ENCODE assay signal across 8 cellular contexts in genomic region chr7:133252858-133253521, GRCh38. TPM values are rescaled to one million over a fixed set of nuclear protein-coding genes. Genes with fewer than 3 reads are reported as not detected.
DNase-seq lines count a peak whose midpoint lies in the region; ATAC-seq and TF ChIP-seq lines count a peak whose summit lies in the region.

EXOC4 (plus strand) TSS chr7:133253078.

- no peaks in the 10 kb centered on the region for H3K9me3 ChIP-seq in liver (ENCODE audit: control insufficient read depth in 4 of 4, low read length in 3 of 4)

- H3K9ac ChIP-seq in liver (ENCODE audit: low read depth in 1 of 2, low read length in 2 of 2), result peak within 1 kb of the TSS; percentile 63 to 77

- H3K36me3 ChIP-seq in liver (ENCODE audit: control insufficient read depth in 4 of 4, insufficient read depth in 3 of 4, low read depth in 1 of 4, low read length in 3 of 4), result no peaks in the 10 kb centered on the region

- peak; percentile 35 to 36 for TF ChIP-seq RAD21 in liver (IDR thresholded peaks at IDR 0.05)

- H3K27me3 Mint-ChIP-seq in activated CD4-positive, alpha-beta memory T cell treated with anti-CD3 and anti-CD28 coated beads for 36 hours, result no peaks in the 10 kb centered on the region

- H3K9me3 Mint-ChIP-seq in activated CD4-positive, alpha-beta memory T cell treated with anti-CD3 and anti-CD28 coated beads for 36 hours, result no peaks in the 10 kb centered on the region

- peak within 1 kb of the TSS; percentile 53 to 100 (median 89) for H3K4me3 ChIP-seq in dorsolateral prefrontal cortex
- H3K4me3 ChIP-seq in liver (ENCODE audit: low read depth in 1 of 3, low read length in 3 of 3), result peak within 1 kb of the TSS; percentile 66 to 98 (median 90)

- peak within 1 kb of the TSS; percentile 89 for H3K4me3 Mint-ChIP-seq in activated CD4-positive, alpha-beta memory T cell treated with anti-CD3 and anti-CD28 coated beads for 36 hours

- peak within 1 kb of the TSS in 54 of 59 donors; percentile 39 to 96 (median 80) for H3K27ac ChIP-seq in dorsolateral prefrontal cortex
- peak within 1 kb of the TSS; percentile 65 to 82 for H3K27ac ChIP-seq in liver (ENCODE audit: low read depth in 1 of 2, low read length in 2 of 2)

- peaks cover 3 to 11% (median 7%) of the 10 kb centered on the region in 4 donors for H3K4me1 ChIP-seq in liver (ENCODE audit: control insufficient read depth in 4 of 4, insufficient read depth in 4 of 4, low read length in 3 of 4)

- intact Hi-C loops in activated CD4-positive, alpha-beta memory T cell treated with anti-CD3 and anti-CD28 coated beads for 36 hours (cut with micrococcal nuclease), result loop anchor here (1.0 to 10.0 kb wide), 4 partner anchors 171 to 1202 kb away; partner anchors contain the start of genes AKR1B1, CHCHD3 and LRGUK
- intact Hi-C loops in dorsolateral prefrontal cortex (cut with DNase I), result loop anchor here (5.0 kb wide), 1 partner anchor 171 kb away; the partner anchor contains the start of gene CHCHD3 (in 2 of the 2)

- ATAC-seq in GM19438 (IDR thresholded peaks at IDR 0.05; ENCODE audit: low read depth, unreplicated experiment), result peak; percentile 99
- ATAC-seq in HG03575 (IDR thresholded peaks at IDR 0.05; ENCODE audit: extremely low read depth, insufficient number of reproducible peaks, low FRiP score, unreplicated experiment), result peak; percentile 96

- POLR2A ChIA-PET in activated CD4-positive, alpha-beta memory T cell treated with anti-CD3 and anti-CD28 coated beads for 36 hours (lab: Charles Lee), result interaction anchor here (1.0 kb wide), 1 partner anchor 171 kb away, joined by 3 read pairs; the partner anchor contains the start of gene CHCHD3

- CTCF ChIA-PET in activated CD4-positive, alpha-beta memory T cell treated with anti-CD3 and anti-CD28 coated beads for 36 hours (lab: Charles Lee), result interaction anchor here (1.2 kb wide), 1 partner anchor 888 kb away, joined by 3 read pairs; no protein-coding TSS in a partner anchor

- DNase-seq in CD1c-positive myeloid dendritic cell (ENCODE audit: extremely low spot score) (peak; percentile 99), NCI-H82 treated with DMSO at 0.1 percent for 48 hours (lab: John Stamatoyannopoulos, UW; ENCODE audit: unreplicated experiment) (peak; percentile 93), dorsolateral prefrontal cortex (peak; percentile 75 to 97 (median 95))
- DNase-seq in activated CD4-positive, alpha-beta memory T cell treated with anti-CD3 and anti-CD28 coated beads for 36 hours, result peak; percentile 95
- peak; percentile 93 for DNase-seq in stimulated activated CD4-positive, alpha-beta T cell treated with anti-CD3 and anti-CD28 coated beads, Interleukin-4, amount 100 ng/mL, for 24 hours

- H3K36me3 Mint-ChIP-seq in activated CD4-positive, alpha-beta memory T cell treated with anti-CD3 and anti-CD28 coated beads for 36 hours, result peaks cover 8% of the 10 kb centered on the region

- peaks cover 30% of the 10 kb centered on the region for H3K4me1 Mint-ChIP-seq in activated CD4-positive, alpha-beta memory T cell treated with anti-CD3 and anti-CD28 coated beads for 36 hours (ENCODE audit: low read depth)

- WGBS in liver, result under 1% methylated on average over 25 of the region's 25 CpGs

- H3K27me3 ChIP-seq in dorsolateral prefrontal cortex (no peaks in the 10 kb centered on the region), liver (ENCODE audit: control insufficient read depth in 4 of 4, insufficient read depth in 4 of 4, low read length in 3 of 4) (no peaks in the 10 kb centered on the region)

- TF ChIP-seq CTCF in dorsolateral prefrontal cortex (IDR thresholded peaks at IDR 0.05 in 54 of 56, conservative IDR thresholded peaks at IDR 0.05 in 2 of 56; ENCODE audit: low read depth in 1 of 56, partially characterized antibody in 56 of 56), result peak in 30 of 56 donors; percentile 10 to 54 (median 26)
- TF ChIP-seq CTCF in liver (IDR thresholded peaks at IDR 0.05; ENCODE audit: low read depth, low read length, missing input control), result no peak

- H3K27ac Mint-ChIP-seq in activated CD4-positive, alpha-beta memory T cell treated with anti-CD3 and anti-CD28 coated beads for 36 hours, result peak within 1 kb of the TSS; percentile 85

TF ChIP-seq in liver, 16 proteins besides CTCF, POLR2A, EP300 and RAD21:
- TF ChIP-seq HNF4A (conservative IDR thresholded peaks at IDR 0.05) (peak; percentile 27 to 43), JUND (IDR thresholded peaks at IDR 0.05) (peak in 1 of 2 donors; percentile 41), RXRA (IDR thresholded peaks at IDR 0.05) (peak; percentile 41 to 42), REST (IDR thresholded peaks at IDR 0.05) (peak; percentile 26), GABPA (IDR thresholded peaks at IDR 0.05 in 1 of 2, conservative IDR thresholded peaks at IDR 0.05 in 1 of 2) (peak in 1 of 2 donors; percentile 83), MAX (IDR thresholded peaks at IDR 0.05) (peak; percentile 77), SP1 (IDR thresholded peaks at IDR 0.05) (peak; percentile 87), ATF3 (IDR thresholded peaks at IDR 0.05) (no peak), TAF1 (conservative IDR thresholded peaks at IDR 0.05) (peak; percentile 49), FOXA1 (IDR thresholded peaks at IDR 0.05) (no peak), HNF4G (IDR thresholded peaks at IDR 0.05) (no peak), YY1 (IDR thresholded peaks at IDR 0.05) (peak; percentile 99), ZBTB33 (IDR thresholded peaks at IDR 0.05) (peak; percentile 42), NR2F2 (IDR thresholded peaks at IDR 0.05) (peak; percentile 86), EGR1 (IDR thresholded peaks at IDR 0.05; ENCODE audit: low read depth in 2 of 2) (peak in 1 of 2 donors; percentile 14), FOXA2 (IDR thresholded peaks at IDR 0.05) (no peak)

RNA-seq across cellular contexts. Expression of gene EXOC4, which starts in this region (rescaled TPM):
- 10 to 100 TPM; 55.8 to 60.8 TPM for total RNA-seq in activated CD4-positive, alpha-beta memory T cell treated with anti-CD3 and anti-CD28 coated beads for 36 hours
- total RNA-seq in dorsolateral prefrontal cortex, result 100 to 1,000 TPM in 71 of 120 experiments, 10 to 100 TPM in 49; 57.4 to 138 (median 104) TPM
- 10 to 100 TPM; 30.7 to 55.9 TPM for total RNA-seq in liver
- 10 to 100 TPM in 1 of 2 donors, 1 to 10 TPM in 1; 9.5 to 16.5 TPM for polyA plus RNA-seq in liver

Comparison
In these comparisons a context has a peak if more than half of its experiments do, and no peak if none do; other contexts are left out.
1. Peak in every context shown above with its lines: DNase-seq, ATAC-seq, H3K4me3 ChIP-seq and H3K27ac ChIP-seq.